In genomic region chr15:67026171-67026967, GRCh38 we compare ENCODE assay signal across 12 cellular contexts. TPM values are rescaled to one million over a fixed set of nuclear protein-coding genes. Genes with fewer than 3 reads are reported as not detected.
A peak's percentile ranks its signal among the peaks of the same experiment; 100 is the strongest.
DNase-seq lines count a peak whose midpoint lies in the region; ATAC-seq, FAIRE-seq and TF ChIP-seq lines count a peak whose summit lies in the region.
"Had no signal": no experiment of that assay in that cellular context is flagged by ENCODE, and none has a peak within 500 bp of the region (broad histone marks: within the 10 kb centered on the region; RNA-seq: fewer than 3 reads in every experiment).

No MANE protein-coding gene starts in this region.

- H3K36me3 ChIP-seq in Peyer's patch (no peaks in the 10 kb centered on the region), pancreas (no peaks in the 10 kb centered on the region)

- intact Hi-C loops in dorsolateral prefrontal cortex (cut with DNase I): loop anchor here in 1 of 2 donors (5.0 kb wide), 1 partner anchor 41 kb away; the partner anchor contains the start of gene SMAD3
- intact Hi-C loops in pancreas (cut with DNase I): no loop called here

- peak overlapping the region in 3 of 4 donors; percentile 5 to 70 (median 58) for H3K27ac ChIP-seq in Peyer's patch
- H3K27ac ChIP-seq in dorsolateral prefrontal cortex: peak overlapping the region in 37 of 59 donors; percentile 11 to 90 (median 67)
- peak overlapping the region; percentile 65 to 87 (median 70) for H3K27ac ChIP-seq in pancreas

- no peak for ATAC-seq in pancreas
- no peak for ATAC-seq in HG02571 (IDR thresholded peaks at IDR 0.05; ENCODE audit: unreplicated experiment)
- ATAC-seq in GM21447 (IDR thresholded peaks at IDR 0.05; ENCODE audit: unreplicated experiment): no peak
- no peak for ATAC-seq in GM18909 (IDR thresholded peaks at IDR 0.05; ENCODE audit: poor library complexity, unreplicated experiment)
- ATAC-seq: activated T-helper 17 cell treated with anti-CD3 and anti-CD28 coated beads, Interleukin-2, amount 50 U/mL, for 72 hours; naive thymus-derived CD8-positive, alpha-beta T cell had no signal

- H3K27me3 ChIP-seq in Peyer's patch (no peaks in the 10 kb centered on the region), dorsolateral prefrontal cortex (no peaks in the 10 kb centered on the region), pancreas (no peaks in the 10 kb centered on the region)
- H3K27me3 ChIP-seq: testis had no signal

- H3K4me3 ChIP-seq in Peyer's patch: no peak overlapping the region
- H3K4me3 ChIP-seq in dorsolateral prefrontal cortex: no peak overlapping the region
- no peak overlapping the region for H3K4me3 ChIP-seq in pancreas
- H3K4me3 ChIP-seq: testis had no signal

- WGBS in pancreas, 2 donors: 67 to 69% methylated on average over 8 of the region's 8 CpGs

- H3K4me1 ChIP-seq in Peyer's patch: peaks cover 0 to 40% (median 1%) of the 10 kb centered on the region in 4 donors
- peaks cover 32 to 56% (median 42%) of the 10 kb centered on the region in 3 donors for H3K4me1 ChIP-seq in pancreas

- no peak for FAIRE-seq in GM12891 (lab: Jason Lieb, UNC)
- no peak for FAIRE-seq in pancreas (lab: Jason Lieb, UNC)
- FAIRE-seq: GM12892 had no signal

- TF ChIP-seq CTCF in Peyer's patch (IDR thresholded peaks at IDR 0.05) (no peak), dorsolateral prefrontal cortex (IDR thresholded peaks at IDR 0.05 in 54 of 56, conservative IDR thresholded peaks at IDR 0.05 in 2 of 56; ENCODE audit: low read depth in 1 of 56, partially characterized antibody in 56 of 56) (no peak), pancreas (IDR thresholded peaks at IDR 0.05) (no peak)

- H3K9me3 ChIP-seq in Peyer's patch: no peaks in the 10 kb centered on the region
- no peaks in the 10 kb centered on the region for H3K9me3 ChIP-seq in pancreas
- H3K9me3 ChIP-seq: testis had no signal

- DNase-seq in GM12891 (ENCODE audit: insufficient read length, low spot score): no peak
- DNase-seq in Peyer's patch: no peak
- DNase-seq in dorsolateral prefrontal cortex: no peak
- no peak for DNase-seq in pancreas
- DNase-seq in HPDE6-E6E7 (ENCODE audit: extremely low spot score): no peak
- DNase-seq: naive thymus-derived CD8-positive, alpha-beta T cell had no signal

- TF ChIP-seq POLR2A in GM12891 (IDR thresholded peaks at IDR 0.05; ENCODE audit: low read depth, low read length): no peak
- no peak for TF ChIP-seq POLR2A in Peyer's patch (IDR thresholded peaks at IDR 0.05)

TF ChIP-seq in GM12891, 5 proteins besides CTCF, POLR2A, EP300 and RAD21:
- TF ChIP-seq POLR2AphosphoS5 (IDR thresholded peaks at IDR 0.05; ENCODE audit: low read depth, low read length) (no peak), SPI1 (IDR thresholded peaks at IDR 0.05; ENCODE audit: low read depth, low read length) (peak; percentile 69), TAF1 (IDR thresholded peaks at IDR 0.05; ENCODE audit: low read depth, low read length) (no peak), POU2F2 (IDR thresholded peaks at IDR 0.05; ENCODE audit: low read depth, low read length) (no peak), PAX5 (IDR thresholded peaks at IDR 0.05; ENCODE audit: insufficient read depth, low read length, severe bottlenecking) (no peak)
TF ChIP-seq in GM12891: peak in this region for 1.

RNA-seq across cellular contexts. Expression of gene SMAD3, which starts 39.0 kb away (rescaled TPM):
- 36.4 TPM for polyA plus RNA-seq in GM12891 (2012; ENCODE audit: low read depth, missing spikeins)
- 10 to 100 TPM; 43.7 to 80.0 (median 60.2) TPM for total RNA-seq in Peyer's patch
- total RNA-seq in dorsolateral prefrontal cortex: 10 to 100 TPM; 14.8 to 63.4 (median 37.5) TPM
- 10 to 100 TPM; 15.6 to 42.5 (median 23.8) TPM for total RNA-seq in pancreas
- 10 to 100 TPM in 1 of 2 donors, 1 to 10 TPM in 1; 7.9 to 13.5 TPM for polyA plus RNA-seq in pancreas
